In genomic region chr12:92717202-92717601, GRCh38 we compare ENCODE assay signal across 13 cellular contexts. TPM values are rescaled to one million over a fixed set of nuclear protein-coding genes. Genes with fewer than 3 reads are reported as not detected.
A peak's percentile ranks its signal among the peaks of the same experiment; 100 is the strongest.
DNase-seq lines count a peak whose midpoint lies in the region; ATAC-seq and TF ChIP-seq lines count a peak whose summit lies in the region.
"Had no signal": no experiment of that assay in that cellular context is flagged by ENCODE, and none has a peak within 500 bp of the region (broad histone marks: within the 10 kb centered on the region; RNA-seq: fewer than 3 reads in every experiment).

No MANE protein-coding gene starts in this region.

- WGBS in tibial nerve, 2 donors: 74 to 75% methylated on average over 2 of the region's 2 CpGs
- 70% methylated on average over 2 of the region's 2 CpGs for WGBS in suprapubic skin

- no peak overlapping the region for H2AFZ ChIP-seq in OCI-LY3 (ENCODE audit: low read depth, low read length)
- no peak overlapping the region for H2AFZ ChIP-seq in fibroblast of lung (ENCODE audit: low read length)

- peak; percentile 34 for DNase-seq in NCI-H82 (lab: John Stamatoyannopoulos, UW)
- no peak for DNase-seq in NCI-H82 treated with DMSO at 0.1 percent for 48 hours (lab: John Stamatoyannopoulos, UW; ENCODE audit: unreplicated experiment)
- peak; percentile 15 to 85 for DNase-seq in fibroblast of lung (ENCODE audit: low read depth in 2 of 2)
- peak in 1 of 2 donors; percentile 30 for DNase-seq in tibial nerve (ENCODE audit: low spot score in 2 of 2)
- DNase-seq in suprapubic skin (ENCODE audit: low spot score in 2 of 2): no peak
- DNase-seq: activated CD4-positive, alpha-beta T cell treated with anti-CD3 and anti-CD28 coated beads, Interleukin-2, amount 50 U/mL, for 1 hour; effector CD4-positive, alpha-beta T cell; NCI-H1092 treated with DMSO at 0.1 percent for 48 hours; testis had no signal

- H3K4me2 ChIP-seq in OCI-LY3 (ENCODE audit: low read length): no peak overlapping the region
- H3K4me2 ChIP-seq in fibroblast of lung (ENCODE audit: extremely low read depth, insufficient read depth, low read length): no peak overlapping the region
- H3K4me2 ChIP-seq: BLaER1 had no signal

- H3K36me3 ChIP-seq in OCI-LY3 (replicated peaks; ENCODE audit: low read depth, low read length) (no peaks in the 10 kb centered on the region), fibroblast of lung (ENCODE audit: control insufficient read depth, insufficient read depth, low read length) (no peaks in the 10 kb centered on the region), tibial nerve (no peaks in the 10 kb centered on the region), suprapubic skin (no peaks in the 10 kb centered on the region)
- H3K36me3 ChIP-seq: BLaER1 had no signal

- H3K4me1 ChIP-seq in OCI-LY3 (ENCODE audit: low read length): no peaks in the 10 kb centered on the region
- H3K4me1 ChIP-seq in fibroblast of lung (ENCODE audit: control insufficient read depth, extremely low read depth, insufficient read depth, low read length): peaks cover 2% of the 10 kb centered on the region
- H3K4me1 ChIP-seq in tibial nerve: peaks cover 0 to 11% (median 0%) of the 10 kb centered on the region in 4 donors
- no peaks in the 10 kb centered on the region for H3K4me1 ChIP-seq in suprapubic skin
- H3K4me1 ChIP-seq: BLaER1, testis had no signal

- TF ChIP-seq CTCF in OCI-LY3 (IDR thresholded peaks at IDR 0.05; ENCODE audit: low read depth, low read length) (peak; percentile 56), fibroblast of lung (conservative IDR thresholded peaks at IDR 0.05 in 1 of 2, IDR thresholded peaks at IDR 0.05 in 1 of 2; ENCODE audit: low read depth in 1 of 2, low read length in 2 of 2) (peak; percentile 53 to 68), tibial nerve (IDR thresholded peaks at IDR 0.05) (peak in 3 of 5 experiments; percentile 12 to 31 (median 21)), suprapubic skin (IDR thresholded peaks at IDR 0.05) (no peak)

- H3K27me3 ChIP-seq in OCI-LY3 (ENCODE audit: low read depth, low read length): no peaks in the 10 kb centered on the region
- H3K27me3 ChIP-seq in fibroblast of lung (ENCODE audit: control insufficient read depth, insufficient read depth, low read length): no peaks in the 10 kb centered on the region
- H3K27me3 ChIP-seq in tibial nerve: no peaks in the 10 kb centered on the region
- no peaks in the 10 kb centered on the region for H3K27me3 ChIP-seq in suprapubic skin
- H3K27me3 ChIP-seq: BLaER1, testis had no signal

- H4K20me1 ChIP-seq in OCI-LY3 (ENCODE audit: insufficient read depth, low read length): no peaks in the 10 kb centered on the region
- H4K20me1 ChIP-seq in fibroblast of lung (ENCODE audit: control insufficient read depth, extremely low read depth, insufficient read depth, low read length): no peaks in the 10 kb centered on the region
- H4K20me1 ChIP-seq: BLaER1 had no signal

- H3K79me2 ChIP-seq in OCI-LY3 (ENCODE audit: low read length) (no peaks in the 10 kb centered on the region), fibroblast of lung (ENCODE audit: control insufficient read depth, insufficient read depth, low read length) (no peaks in the 10 kb centered on the region)

- no peak for TF ChIP-seq EP300 in tibial nerve (IDR thresholded peaks at IDR 0.05)
- TF ChIP-seq EP300 in suprapubic skin (IDR thresholded peaks at IDR 0.05): no peak

- H3K27ac ChIP-seq in OCI-LY3 (ENCODE audit: low read length) (no peak overlapping the region), fibroblast of lung (ENCODE audit: insufficient read depth, low read length) (no peak overlapping the region), tibial nerve (no peak overlapping the region), suprapubic skin (no peak overlapping the region)
- H3K27ac ChIP-seq: BLaER1, testis had no signal

- H3K4me3 ChIP-seq in OCI-LY3 (ENCODE audit: low read length): no peak overlapping the region
- no peak overlapping the region for H3K4me3 ChIP-seq in fibroblast of lung (replicated peaks in 1 of 4; ENCODE audit: control extremely low read depth in 1 of 4, insufficient read depth in 1 of 4, low read depth in 3 of 4, low read length in 4 of 4)
- no peak overlapping the region for H3K4me3 ChIP-seq in tibial nerve
- no peak overlapping the region for H3K4me3 ChIP-seq in suprapubic skin
- H3K4me3 ChIP-seq: BLaER1, testis had no signal

- no peak for ATAC-seq in HG02981 (IDR thresholded peaks at IDR 0.05; ENCODE audit: unreplicated experiment)
- ATAC-seq in GM19328 (IDR thresholded peaks at IDR 0.05; ENCODE audit: unreplicated experiment): no peak

- no peaks in the 10 kb centered on the region for H3K9me3 ChIP-seq in OCI-LY3 (ENCODE audit: insufficient read depth, low read length)
- no peaks in the 10 kb centered on the region for H3K9me3 ChIP-seq in fibroblast of lung (ENCODE audit: control insufficient read depth, insufficient read depth, low read depth, low read length)
- peaks cover 0 to 7% (median 0%) of the 10 kb centered on the region in 4 donors for H3K9me3 ChIP-seq in tibial nerve
- H3K9me3 ChIP-seq in suprapubic skin: no peaks in the 10 kb centered on the region
- H3K9me3 ChIP-seq: BLaER1, testis had no signal

- H3K9ac ChIP-seq in OCI-LY3 (ENCODE audit: low read length) (no peak overlapping the region), fibroblast of lung (ENCODE audit: insufficient read depth, low read length) (no peak overlapping the region)
- H3K9ac ChIP-seq: BLaER1 had no signal

- TF ChIP-seq POLR2A in tibial nerve (IDR thresholded peaks at IDR 0.05): no peak
- no peak for TF ChIP-seq POLR2A in suprapubic skin (IDR thresholded peaks at IDR 0.05)

RNA-seq across cellular contexts. Expression of gene PLEKHG7, which starts 14.4 kb away (rescaled TPM):
- not detected in 2 replicates for total RNA-seq in fibroblast of lung
- not detected in 2 replicates for polyA plus RNA-seq in fibroblast of lung
- not detected in 2 replicates for polyA plus RNA-seq in fibroblast of lung (2012)
- not detected in 2 replicates for polyA minus RNA-seq in fibroblast of lung (ENCODE audit: low replicate concordance)
- 1 to 10 TPM; 1.2 to 3.1 (median 2.2) TPM for total RNA-seq in tibial nerve
- total RNA-seq in suprapubic skin: not detected

Comparison
In these comparisons a context has a peak if more than half of its experiments do, and no peak if none do; other contexts are left out.
1. DNase-seq: peak in NCI-H82 (single experiment) and fibroblast of lung (2 of 2); none in NCI-H82 treated with DMSO at 0.1 percent for 48 hours (single experiment) and suprapubic skin (0 of 2).
2. CTCF ChIP-seq: peak in OCI-LY3 (single experiment), fibroblast of lung (2 of 2) and tibial nerve (3 of 5); none in suprapubic skin (0 of 2).